8 cellular contexts compared by ENCODE assay signal in the genomic region with DNA sequence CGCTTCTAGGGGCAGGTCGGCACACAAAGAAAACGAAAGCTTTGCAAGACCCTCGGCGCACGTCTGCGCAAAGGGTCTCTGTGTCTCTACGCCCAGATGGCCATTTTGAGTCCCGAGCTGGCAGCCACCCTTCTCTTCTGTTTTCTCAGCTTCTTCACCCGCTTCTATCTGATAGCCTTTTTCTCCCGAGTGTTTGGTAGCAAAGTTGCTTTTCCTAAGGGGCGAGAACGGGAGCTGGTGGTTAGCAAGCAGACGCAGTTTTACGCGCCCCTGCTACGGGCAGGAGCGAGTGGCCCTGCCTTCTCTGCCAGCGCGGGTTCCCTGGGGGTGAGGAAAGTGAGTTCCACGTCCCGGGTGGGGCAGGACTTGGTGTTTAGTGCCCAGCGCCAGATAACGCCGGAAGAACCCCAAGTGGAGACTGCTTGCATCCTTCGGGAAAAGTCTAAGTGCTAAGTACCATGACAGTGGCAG. TPM values are rescaled to one million over a fixed set of nuclear protein-coding genes. Genes with fewer than 3 reads are reported as not detected.
DNase-seq lines count a peak whose midpoint lies in the region; ATAC-seq and TF ChIP-seq lines count a peak whose summit lies in the region.

No MANE protein-coding gene starts in this region.

- H3K4me2 ChIP-seq in MM.1S (ENCODE audit: low read depth, low read length), result peak overlapping the region; percentile 96

- peaks cover 20% of the 10 kb centered on the region for H3K79me2 ChIP-seq in MM.1S (ENCODE audit: low read length)

- H3K27me3 ChIP-seq in MM.1S (replicated peaks; ENCODE audit: insufficient read depth, low read length) (0 out of 2 replicates have a peak, but pooled peaks cover 6% of the 10 kb centered on the region), heart right ventricle (peaks cover 0 to 57% (median 6%) of the 10 kb centered on the region in 7 donors)

- H3K4me1 ChIP-seq in MM.1S (ENCODE audit: low read length) (peaks cover 11% of the 10 kb centered on the region; the same call in 1 of the 2 replicates), heart right ventricle (peaks cover 4 to 36% (median 22%) of the 10 kb centered on the region in 9 donors)

- H3K36me3 ChIP-seq in MM.1S (replicated peaks; ENCODE audit: insufficient read depth, low read length), result no peaks in the 10 kb centered on the region
- no peaks in the 10 kb centered on the region for H3K36me3 ChIP-seq in heart right ventricle

- ATAC-seq in heart right ventricle, result no peak
- ATAC-seq in GM18517 (IDR thresholded peaks at IDR 0.05; ENCODE audit: unreplicated experiment), result no peak
- ATAC-seq in GM18868 (IDR thresholded peaks at IDR 0.05; ENCODE audit: unreplicated experiment), result no peak

- H3F3A ChIP-seq in MM.1S (ENCODE audit: insufficient read depth, low read length), result peaks cover 7% of the 10 kb centered on the region; the same call in 1 of the 2 replicates

- DNase-seq in EL, result peak; percentile 46
- DNase-seq in MM.1S, result peak; percentile 10
- peak; percentile 46 for DNase-seq in activated T-cell treated with anti-CD3 and anti-CD28 coated beads, Interleukin-2, amount 50 U/mL, for 48 hours
- peak in 1 of 2 donors; percentile 32 for DNase-seq in heart right ventricle
- no peak for DNase-seq in skeletal muscle cell (ENCODE audit: low read depth)
- DNase-seq in stimulated activated naive CD4-positive, alpha-beta T cell treated with Interleukin-2 at 50 U/mL for 16 hours (lab: John Stamatoyannopoulos, UW), result no peak

- H2AFZ ChIP-seq in MM.1S (ENCODE audit: low read length), result peak overlapping the region; percentile 99

- WGBS in heart right ventricle, 2 donors, result 4 to 7% methylated on average over 26 of the region's 26 CpGs

- TF ChIP-seq CTCF in MM.1S (IDR thresholded peaks at IDR 0.05; ENCODE audit: low read length), result no peak
- TF ChIP-seq CTCF in heart right ventricle (IDR thresholded peaks at IDR 0.05), result no peak

- H3K4me3 ChIP-seq in MM.1S (ENCODE audit: low read length), result peak overlapping the region; percentile 85
- H3K4me3 ChIP-seq in heart right ventricle, result peak overlapping the region; percentile 3 to 60 (median 52)
- H3K4me3 ChIP-seq in skeletal muscle cell (ENCODE audit: low read depth, low read length), result peak overlapping the region; percentile 47

- H3K9ac ChIP-seq in MM.1S (ENCODE audit: low read length), result peak overlapping the region; percentile 40

- H3K9me2 ChIP-seq in MM.1S (replicated peaks; ENCODE audit: insufficient read depth, low read length), result no peaks in the 10 kb centered on the region

- H3K9me3 ChIP-seq in MM.1S (replicated peaks; ENCODE audit: insufficient read depth, low read length), result no peaks in the 10 kb centered on the region
- no peaks in the 10 kb centered on the region for H3K9me3 ChIP-seq in heart right ventricle

- intact Hi-C loops in heart right ventricle (cut with DNase I), result loop anchor here in 1 of 10 donors (10.0 kb wide), 1 partner anchor 709 kb away; the partner anchor contains the start of gene TAMM41

- H3K27ac ChIP-seq in MM.1S (ENCODE audit: low read length) (no peak overlapping the region), heart right ventricle (peak overlapping the region in 5 of 10 donors; percentile 20 to 53 (median 27))

- H4K20me1 ChIP-seq in MM.1S (ENCODE audit: insufficient read depth, low read length), result no peaks in the 10 kb centered on the region

RNA-seq across cellular contexts. Expression of gene MKRN2, which starts 2.9 kb away (rescaled TPM):
- total RNA-seq in heart right ventricle, result 10 to 100 TPM; 31.3 to 51.0 (median 40.5) TPM
- polyA plus RNA-seq in heart right ventricle, result 10 to 100 TPM; 26.0 to 28.9 TPM

RNA-seq across cellular contexts. Expression of gene MKRN2OS, which starts 8.7 kb away (rescaled TPM):
- 1 to 10 TPM in 6 of 10 donors, under 1 TPM in 1, not detected in 3; 0.49 to 9.3 (median 6.2) TPM for total RNA-seq in heart right ventricle
- not detected for polyA plus RNA-seq in heart right ventricle

Comparison
In these comparisons a context has a peak if more than half of its experiments do, and no peak if none do; other contexts are left out.
1. DNase-seq: peak in EL (single experiment), MM.1S (single experiment) and activated T-cell treated with anti-CD3 and anti-CD28 coated beads, Interleukin-2, amount 50 U/mL, for 48 hours (2 of 2); none in skeletal muscle cell (single experiment) and stimulated activated naive CD4-positive, alpha-beta T cell treated with Interleukin-2 at 50 U/mL for 16 hours (single experiment).
2. Peak in every context shown above with its lines, with median percentiles within 50 percentile points of each other: H3K4me3 ChIP-seq.